Comparison of ENCODE assay signal across 11 cellular contexts in the genomic region with DNA sequence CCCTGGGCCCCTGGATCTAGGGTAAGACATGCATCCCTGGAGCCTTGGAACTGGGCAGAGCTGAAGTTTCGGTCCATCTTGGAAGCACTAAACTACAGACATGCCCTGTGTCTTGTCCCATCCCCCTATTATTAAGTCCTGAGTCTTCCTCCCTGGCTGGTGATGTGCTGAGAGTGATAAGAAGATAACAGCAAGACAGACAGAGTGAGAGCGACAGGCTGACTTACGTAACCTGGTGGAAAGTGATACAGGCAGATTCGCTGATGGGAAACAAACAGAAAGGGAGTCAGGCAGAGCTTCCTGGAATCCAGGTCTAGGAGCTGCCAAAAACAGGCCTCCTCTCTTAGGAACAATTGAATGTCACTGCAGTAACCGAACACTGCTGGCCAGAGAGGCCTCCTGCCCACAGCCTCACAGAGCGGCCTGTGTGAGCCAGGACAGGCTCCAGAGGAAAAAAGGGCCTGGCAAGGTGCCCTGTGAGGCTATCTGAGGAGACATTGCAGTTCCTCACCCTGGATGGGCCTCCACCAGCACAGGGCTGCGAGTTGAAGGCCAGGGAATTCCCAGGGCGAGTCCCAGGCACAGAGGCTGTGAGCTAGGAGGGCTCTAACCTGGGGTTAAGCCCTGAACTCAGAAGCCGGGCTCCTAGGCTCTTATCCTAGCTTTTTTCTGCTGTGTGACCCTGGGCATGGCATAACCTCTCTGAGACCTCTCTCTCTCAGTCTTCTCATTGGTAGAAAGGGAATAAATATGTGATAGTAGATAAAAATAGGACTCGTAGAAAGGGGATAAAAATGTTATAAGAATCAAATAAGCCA. TPM values are rescaled to one million over a fixed set of nuclear protein-coding genes. Genes with fewer than 3 reads are reported as not detected.
DNase-seq lines count a peak whose midpoint lies in the region; ATAC-seq and TF ChIP-seq lines count a peak whose summit lies in the region.
"Had no signal": no experiment of that assay in that cellular context is flagged by ENCODE, and none has a peak within 500 bp of the region (broad histone marks: within the 10 kb centered on the region; RNA-seq: fewer than 3 reads in every experiment).

No MANE protein-coding gene starts in this region.

- H3K27ac ChIP-seq in endodermal cell (ENCODE audit: low read depth, low read length): no peak overlapping the region
- peak overlapping the region; percentile 60 to 84 (median 78) for H3K27ac ChIP-seq in upper lobe of left lung

- peaks cover 15% of the 10 kb centered on the region for H3K4me1 Mint-ChIP-seq in endodermal cell

- H3K9me3 ChIP-seq in endodermal cell (ENCODE audit: control insufficient read depth, low read length) (no peaks in the 10 kb centered on the region), upper lobe of left lung (no peaks in the 10 kb centered on the region)

- ATAC-seq in upper lobe of left lung (ENCODE audit: low FRiP score in 2 of 2) (peak; percentile 78 to 89), GM18858 (IDR thresholded peaks at IDR 0.05; ENCODE audit: unreplicated experiment) (no peak)
- ATAC-seq: naive thymus-derived CD8-positive, alpha-beta T cell had no signal

- TF ChIP-seq CTCF in endodermal cell (conservative IDR thresholded peaks at IDR 0.05): no peak
- no peak for TF ChIP-seq CTCF in upper lobe of left lung (IDR thresholded peaks at IDR 0.05)

- H3K4me3 Mint-ChIP-seq in endodermal cell: no peak overlapping the region

- H3K27me3 Mint-ChIP-seq in endodermal cell (ENCODE audit: insufficient read depth): no peaks in the 10 kb centered on the region

- peak in 3 of 4 donors; percentile 63 to 80 (median 66) for TF ChIP-seq EP300 in upper lobe of left lung (IDR thresholded peaks at IDR 0.05)

- no peaks in the 10 kb centered on the region for H3K27me3 ChIP-seq in endodermal cell (ENCODE audit: control insufficient read depth, insufficient read depth, low read length, poor library complexity, severe bottlenecking)
- no peaks in the 10 kb centered on the region for H3K27me3 ChIP-seq in upper lobe of left lung

- WGBS in endodermal cell (ENCODE audit: insufficient coverage in 1 of 2, insufficient read length in 1 of 2), 2 experiments: 84 to 85% methylated on average over 6 to 10 of the region's 10 CpGs
- 54 to 69% methylated on average over 7 to 10 of the region's 10 CpGs for WGBS in upper lobe of left lung, 2 donors

- H3K36me3 Mint-ChIP-seq in endodermal cell (ENCODE audit: low read depth): no peaks in the 10 kb centered on the region
- H3K36me3 Mint-ChIP-seq: naive thymus-derived CD8-positive, alpha-beta T cell had no signal

- DNase-seq in NCI-H226: peak; percentile 29
- peak; percentile 57 for DNase-seq in endodermal cell
- DNase-seq in mesenteric fat pad (ENCODE audit: low spot score): peak; percentile 94
- peak; percentile 22 to 66 for DNase-seq in upper lobe of left lung
- no peak for DNase-seq in COR-L47 (lab: John Stamatoyannopoulos, UW)
- no peak for DNase-seq in amniotic stem cell (lab: John Stamatoyannopoulos, UW)
- no peak for DNase-seq in retina
- DNase-seq: activated T-cell treated with anti-CD3 and anti-CD28 coated beads for 4 hours; naive thymus-derived CD8-positive, alpha-beta T cell; NCI-H1436 had no signal

- H3K36me3 ChIP-seq in endodermal cell (ENCODE audit: control insufficient read depth, insufficient read depth, low read length) (no peaks in the 10 kb centered on the region), upper lobe of left lung (no peaks in the 10 kb centered on the region)

- TF ChIP-seq POLR2A in upper lobe of left lung (IDR thresholded peaks at IDR 0.05): no peak

- no peak overlapping the region for H3K4me3 ChIP-seq in endodermal cell (ENCODE audit: low read length)
- H3K4me3 ChIP-seq in upper lobe of left lung: no peak overlapping the region

- H3K4me1 ChIP-seq in endodermal cell (ENCODE audit: control insufficient read depth, insufficient read depth, low read length) (peaks cover 4% of the 10 kb centered on the region), upper lobe of left lung (peaks cover 0 to 23% (median 9%) of the 10 kb centered on the region in 4 donors)

- no peaks in the 10 kb centered on the region for H3K9me3 Mint-ChIP-seq in endodermal cell
- H3K9me3 Mint-ChIP-seq: naive thymus-derived CD8-positive, alpha-beta T cell had no signal

- no peak overlapping the region for H3K27ac Mint-ChIP-seq in endodermal cell

- H3K9ac ChIP-seq in endodermal cell (ENCODE audit: extremely low read depth, low read length, poor library complexity, severe bottlenecking): no peak overlapping the region

RNA-seq across cellular contexts. Expression of a gene that starts 34.2 kb away (rescaled TPM):
- total RNA-seq in endodermal cell (10 to 100 TPM; 57.0 to 58.8 TPM), mesenteric fat pad (54.2 TPM), upper lobe of left lung (10 to 100 TPM; 16.2 to 49.0 (median 36.7) TPM)
- polyA plus RNA-seq in endodermal cell (2013, experiment 1 of 2): 41.0 TPM
- polyA plus RNA-seq in endodermal cell (2013, experiment 2 of 2): 35.9 TPM

Comparison
In these comparisons a context has a peak if more than half of its experiments do, and no peak if none do; other contexts are left out.
1. DNase-seq: peak in NCI-H226 (single experiment), endodermal cell (single experiment), mesenteric fat pad (single experiment) and upper lobe of left lung (2 of 2); none in COR-L47 (single experiment), amniotic stem cell (single experiment) and retina (single experiment).